22 cellular contexts compared by ENCODE assay signal in genomic region chr1:65434255-65434654, GRCh38. TPM values are rescaled to one million over a fixed set of nuclear protein-coding genes. Genes with fewer than 3 reads are reported as not detected.
DNase-seq lines count a peak whose midpoint lies in the region; ATAC-seq and TF ChIP-seq lines count a peak whose summit lies in the region.
"Had no signal": no experiment of that assay in that cellular context is flagged by ENCODE, and none has a peak within 500 bp of the region (broad histone marks: within the 10 kb centered on the region; RNA-seq: fewer than 3 reads in every experiment).

No MANE protein-coding gene starts in this region.

- ATAC-seq in DND-41 (ENCODE audit: insufficient read depth, low read depth) (no peak), GM23338 (no peak)
- ATAC-seq: left cardiac atrium; psoas muscle; stimulated activated naive CD8-positive, alpha-beta T cell treated with anti-CD3 and anti-CD28 coated beads, Interleukin-15, Interleukin-2, amounts not matched to agents 100 U/mL and 50 U/mL, for 24 hours had no signal

- no peak overlapping the region for H3K27ac Mint-ChIP-seq in GM23338
- H3K27ac Mint-ChIP-seq: activated T-helper 2 cell treated with anti-CD3 and anti-CD28 coated beads, Interferon-gamma antibody, Interleukin-2, Interleukin-4, amounts not matched to agents 10 μg/mL and 5 μg/mL and 100 μg/mL, durations not matched to agents 14 hours and 24 hours and 36 hours; nephron progenitor cell had no signal

- H3K9me2 ChIP-seq in Loucy (replicated peaks; ENCODE audit: low read depth, low read length) (no peaks in the 10 kb centered on the region), GM23338 (ENCODE audit: insufficient read depth) (no peaks in the 10 kb centered on the region)

- H3K27ac ChIP-seq in DND-41 (ENCODE audit: low read length) (no peak overlapping the region), epithelial cell of prostate (peak overlapping the region; percentile 26), osteoblast (ENCODE audit: low read depth, low read length) (peak overlapping the region; percentile 2), GM23338 (ENCODE audit: low read depth) (no peak overlapping the region)
- H3K27ac ChIP-seq: brain microvascular endothelial cell, psoas muscle, skin epidermis, tibial artery had no signal

- H4K20me1 ChIP-seq in DND-41 (ENCODE audit: insufficient read depth, low read length) (no peaks in the 10 kb centered on the region; the same call in 1 of the 2 replicates), Loucy (ENCODE audit: insufficient read depth, low read length, poor library complexity, severe bottlenecking) (peaks cover 3% of the 10 kb centered on the region), osteoblast (ENCODE audit: insufficient read depth, low read length) (no peaks in the 10 kb centered on the region), GM23338 (replicated peaks; ENCODE audit: insufficient read depth) (no peaks in the 10 kb centered on the region)

- H3K4me1 Mint-ChIP-seq in GM23338: peaks cover 38% of the 10 kb centered on the region

- H3F3A ChIP-seq in Loucy (ENCODE audit: low read depth) (no peaks in the 10 kb centered on the region), GM23338 (replicated peaks; ENCODE audit: low read depth) (no peaks in the 10 kb centered on the region)

- H3K4me3 Mint-ChIP-seq in GM23338: no peak overlapping the region
- H3K4me3 Mint-ChIP-seq: nephron progenitor cell had no signal

- no peaks in the 10 kb centered on the region for H3K9me3 Mint-ChIP-seq in GM23338
- H3K9me3 Mint-ChIP-seq: activated T-helper 2 cell treated with anti-CD3 and anti-CD28 coated beads, Interferon-gamma antibody, Interleukin-2, Interleukin-4, amounts not matched to agents 10 μg/mL and 5 μg/mL and 100 μg/mL, durations not matched to agents 14 hours and 24 hours and 36 hours; nephron progenitor cell had no signal

- H3K4me2 ChIP-seq in DND-41 (ENCODE audit: insufficient read depth, low read length) (no peak overlapping the region), Loucy (ENCODE audit: low read depth, low read length, poor library complexity, severe bottlenecking) (no peak overlapping the region), osteoblast (ENCODE audit: insufficient read depth, low read length) (no peak overlapping the region), GM23338 (no peak overlapping the region)

- TF ChIP-seq CTCF in DND-41 (IDR thresholded peaks at IDR 0.05; ENCODE audit: borderline replicate concordance, extremely low read depth, low read length, poor library complexity, severe bottlenecking) (peak; percentile 15), Loucy (conservative IDR thresholded peaks at IDR 0.05; ENCODE audit: low read length) (peak; percentile 38), osteoblast (IDR thresholded peaks at IDR 0.05; ENCODE audit: extremely low read depth, low read depth, low read length) (peak; percentile 27), GM23338 (conservative IDR thresholded peaks at IDR 0.05; ENCODE audit: low read depth in 2 of 2) (no peak; a peak in 1 of 4 replicates)

- H3K9ac ChIP-seq in DND-41 (ENCODE audit: low read depth, low read length) (no peak overlapping the region), Loucy (ENCODE audit: low read depth, low read length, poor library complexity, severe bottlenecking) (no peak overlapping the region)

- H3K9me3 ChIP-seq in DND-41 (ENCODE audit: insufficient read depth, low read length, severe bottlenecking) (no peaks in the 10 kb centered on the region), Loucy (ENCODE audit: insufficient read depth, low read depth, low read length) (no peaks in the 10 kb centered on the region), osteoblast (ENCODE audit: low read depth, low read length) (no peaks in the 10 kb centered on the region)
- H3K9me3 ChIP-seq: psoas muscle, tibial artery had no signal

- no peak overlapping the region for H3K4me3 ChIP-seq in DND-41 (ENCODE audit: low read depth in 1 of 2, low read length in 2 of 2)
- H3K4me3 ChIP-seq in Loucy (ENCODE audit: low read length, poor library complexity, severe bottlenecking): no peak overlapping the region
- no peak overlapping the region for H3K4me3 ChIP-seq in osteoblast (ENCODE audit: insufficient read depth, low read length)
- H3K4me3 ChIP-seq in GM23338: no peak overlapping the region
- H3K4me3 ChIP-seq: psoas muscle, skin epidermis, tibial artery had no signal

- H3K27me3 Mint-ChIP-seq in GM23338 (ENCODE audit: insufficient read depth, low read depth, poor library complexity): peaks cover 2% of the 10 kb centered on the region

- H3K36me3 ChIP-seq in DND-41 (ENCODE audit: insufficient read depth, low read length) (peaks cover 20% of the 10 kb centered on the region; the same call in 1 of the 2 replicates), Loucy (ENCODE audit: insufficient read depth, low read length) (peaks cover 28% of the 10 kb centered on the region; the same call in 1 of the 2 replicates), osteoblast (ENCODE audit: insufficient read depth, low read length) (peaks cover 36% of the 10 kb centered on the region), GM23338 (ENCODE audit: insufficient read depth) (no peaks in the 10 kb centered on the region)

- no peak for DNase-seq in DND-41
- DNase-seq in epithelial cell of prostate (ENCODE audit: low read depth, low spot score): no peak
- peak; percentile 66 for DNase-seq in osteoblast (ENCODE audit: insufficient read length, low spot score, missing footprints)
- no peak for DNase-seq in DMS79 treated with DMSO at 0.1 percent for 48 hours (lab: John Stamatoyannopoulos, UW)
- no peak for DNase-seq in NK-92 (lab: John Stamatoyannopoulos, UW; ENCODE audit: unreplicated experiment)
- no peak for DNase-seq in GM23338 (ENCODE audit: low spot score)
- no peak for DNase-seq in NCI-H1694 treated with DMSO at 0.1 percent for 48 hours (lab: John Stamatoyannopoulos, UW)
- DNase-seq: activated CD4-positive, alpha-beta T cell treated with anti-CD3 and anti-CD28 coated beads for 48 hours; activated CD8-positive, alpha-beta memory T cell treated with anti-CD3 and anti-CD28 coated beads, Interleukin-2, amount 50 U/mL, for 4 hours; brain microvascular endothelial cell; erythroblast; left cardiac atrium; midbrain; NCI-H510A treated with DMSO at 0.1 percent for 48 hours; nephron progenitor cell; psoas muscle; stimulated activated CD4-positive, alpha-beta T cell treated with anti-CD3 and anti-CD28 coated beads, Interleukin-2, amount 100 ng/mL, for 48 hours; stimulated activated naive CD8-positive, alpha-beta T cell treated with anti-CD3 and anti-CD28 coated beads, Interleukin-15, Interleukin-2, amounts not matched to agents 100 U/mL and 50 U/mL, for 24 hours; tibial artery had no signal

- H2AFZ ChIP-seq in DND-41 (ENCODE audit: low read depth, low read length) (no peak overlapping the region), Loucy (ENCODE audit: low read length) (no peak overlapping the region), osteoblast (ENCODE audit: low read length) (no peak overlapping the region), GM23338 (no peak overlapping the region)

- H3K27me3 ChIP-seq in DND-41 (ENCODE audit: insufficient read depth, low read length, poor library complexity): no peaks in the 10 kb centered on the region
- H3K27me3 ChIP-seq in Loucy (ENCODE audit: insufficient read depth, low read length, poor library complexity, severe bottlenecking): no peaks in the 10 kb centered on the region
- no peaks in the 10 kb centered on the region for H3K27me3 ChIP-seq in osteoblast (ENCODE audit: insufficient read depth, low read length)
- no peaks in the 10 kb centered on the region for H3K27me3 ChIP-seq in GM23338 (ENCODE audit: insufficient read depth)
- H3K27me3 ChIP-seq: brain microvascular endothelial cell, tibial artery had no signal

- H3K36me3 Mint-ChIP-seq in GM23338 (ENCODE audit: low read depth): peaks cover 4% of the 10 kb centered on the region; the same call in 1 of the 3 replicates

- H3K79me2 ChIP-seq in DND-41 (ENCODE audit: insufficient read depth, low read length): no peaks in the 10 kb centered on the region
- peaks cover under 1% of the 10 kb centered on the region; the same call in 1 of the 2 replicates for H3K79me2 ChIP-seq in Loucy (ENCODE audit: insufficient read depth, low read length)
- peaks cover 35% of the 10 kb centered on the region for H3K79me2 ChIP-seq in osteoblast (ENCODE audit: insufficient read depth, low read length)
- H3K79me2 ChIP-seq in GM23338 (replicated peaks; ENCODE audit: insufficient read depth): no peaks in the 10 kb centered on the region

- H3K4me1 ChIP-seq in DND-41 (ENCODE audit: insufficient read depth, low read length): no peaks in the 10 kb centered on the region
- peaks cover 16% of the 10 kb centered on the region for H3K4me1 ChIP-seq in Loucy (ENCODE audit: insufficient read depth, low read length, poor library complexity, severe bottlenecking)
- H3K4me1 ChIP-seq in osteoblast (ENCODE audit: insufficient read depth, low read length): peaks cover 36% of the 10 kb centered on the region
- H3K4me1 ChIP-seq in GM23338 (ENCODE audit: insufficient read depth): peaks cover 25% of the 10 kb centered on the region

TF ChIP-seq in GM23338, 12 proteins besides CTCF, POLR2A, EP300 and RAD21 (continues in another document):
- TF ChIP-seq CREB1 (CRISPR knock-in tag; IDR thresholded peaks at IDR 0.05; ENCODE audit: low read depth) (no peak), EZH2phosphoT487 (IDR thresholded peaks at IDR 0.05; ENCODE audit: unreplicated experiment) (no peak), POLR2AphosphoS5 (IDR thresholded peaks at IDR 0.05; ENCODE audit: low read depth) (no peak), ZNF331 (CRISPR knock-in tag; IDR thresholded peaks at IDR 0.05; ENCODE audit: low read depth) (no peak), JUNB (IDR thresholded peaks at IDR 0.05; ENCODE audit: unreplicated experiment) (no peak), ETS1 (IDR thresholded peaks at IDR 0.05) (no peak)

RNA-seq across cellular contexts. Expression of gene LEPR, which starts 13.8 kb away (rescaled TPM):
- 169 and 235 TPM in 2 replicates for total RNA-seq in osteoblast
- total RNA-seq in GM23338 (2014; rRNA removed; shearing (Covaris generic)): 3.8 and 4.7 TPM in 2 replicates
- polyA plus RNA-seq in GM23338 (2016; fragmentation: Nextera tagmentation; extraction: Ambion mirVana): 1.5 and 2.1 TPM in 2 replicates

RNA-seq across cellular contexts. Expression of gene LEPROT, which starts 13.8 kb away (rescaled TPM):
- total RNA-seq in osteoblast: 87.9 and 111 TPM in 2 replicates
- 22.9 and 26.7 TPM in 2 replicates for total RNA-seq in GM23338 (2014; rRNA removed; shearing (Covaris generic))
- polyA plus RNA-seq in GM23338 (2016; fragmentation: Nextera tagmentation; extraction: Ambion mirVana): 19.3 and 24.9 TPM in 2 replicates

Comparison
In these comparisons a context has a peak if more than half of its experiments do, and no peak if none do; other contexts are left out.
1. H3K27ac ChIP-seq: peak in epithelial cell of prostate (single experiment) and osteoblast (single experiment); none in DND-41 (single experiment) and GM23338 (single experiment).
2. CTCF ChIP-seq: peak in DND-41 (single experiment), Loucy (single experiment) and osteoblast (single experiment); none in GM23338 (0 of 2).
3. RNA of gene LEPR, which starts 13.8 kb away (total RNA-seq): 169 to 235 TPM in osteoblast; 3.8 to 4.7 TPM in GM23338; every median in the first group is over 10 times any median in the second.